In the genomic region with DNA sequence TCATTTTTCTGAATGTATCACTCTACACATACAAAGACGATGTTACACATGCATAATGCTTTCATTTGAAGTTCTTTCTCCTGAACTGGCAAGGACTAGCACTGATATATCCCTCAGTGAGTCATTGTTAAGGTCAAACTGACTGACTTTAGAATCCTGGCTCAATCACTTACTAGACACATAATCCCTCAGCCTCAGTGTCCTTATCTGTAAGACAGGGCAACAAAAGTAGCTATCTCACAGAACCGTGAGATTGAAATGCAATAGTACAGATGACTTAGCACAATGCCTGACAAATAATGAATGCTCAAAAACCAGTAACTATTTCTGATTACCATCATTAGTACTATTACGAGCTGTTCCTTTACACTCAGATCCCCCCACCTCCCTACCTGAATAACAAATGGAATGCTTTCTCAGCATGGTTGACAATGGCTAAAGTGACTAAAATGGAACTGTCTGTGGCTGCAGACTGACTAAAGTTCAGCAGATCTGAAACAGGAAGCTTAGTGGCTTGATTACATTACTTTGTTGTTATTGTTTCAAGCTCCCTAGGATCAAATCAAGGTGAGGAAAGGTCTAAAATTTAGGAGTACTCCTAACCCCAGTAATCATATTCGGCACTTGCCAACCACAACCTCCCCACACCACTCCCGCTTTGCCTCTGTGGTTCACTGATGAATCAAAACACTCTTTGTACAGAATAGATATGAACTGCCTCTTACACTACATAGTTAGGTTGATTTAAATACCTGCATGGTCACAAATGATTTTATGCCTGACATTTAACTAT, we compare ENCODE assay signal across 8 cellular contexts.
DNase-seq lines count a peak whose midpoint lies in the region; ATAC-seq lines count a peak whose summit lies in the region.

No MANE protein-coding gene starts in this region.

- in situ Hi-C loops in ACHN (cut with HindIII; ENCODE audit: low pct_ligation_motif_present, low pct_unique_long_range_greater_than_20kb, low sequenced_read_pairs) = no loop called here

- H3K4me1 ChIP-seq in adipocyte (ENCODE audit: control insufficient read depth, insufficient read depth, low read length) = peaks cover 11% of the 10 kb centered on the region

- H3K36me3 ChIP-seq in adipocyte (ENCODE audit: control insufficient read depth, insufficient read depth, low read length, severe bottlenecking) = peaks cover 6% of the 10 kb centered on the region

- no peak overlapping the region for H3K9ac ChIP-seq in adipocyte (ENCODE audit: low read length)

- no peak overlapping the region for H3K4me3 ChIP-seq in adipocyte (ENCODE audit: low read length)

- ATAC-seq in GM19043 (IDR thresholded peaks at IDR 0.05; ENCODE audit: low read depth, unreplicated experiment) (peak; percentile 78), HG03108 (IDR thresholded peaks at IDR 0.05; ENCODE audit: unreplicated experiment) (peak; percentile 70)

- DNase-seq in ACHN = peak; percentile 44
- peak; percentile 46 for DNase-seq in adipocyte (ENCODE audit: low read depth)
- DNase-seq in stimulated activated CD4-positive, alpha-beta T cell treated with anti-CD3 and anti-CD28 coated beads, Interleukin-1b, Interleukin-23, amount 100 ng/mL, for 48 hours = peak; percentile 43
- DNase-seq in OCI-M2 (lab: John Stamatoyannopoulos, UW; ENCODE audit: unreplicated experiment) = no peak
- no peak for DNase-seq in foreskin melanocyte
- DNase-seq in DMS79 treated with DMSO at 0.1 percent for 48 hours (lab: John Stamatoyannopoulos, UW) = no peak

- no peaks in the 10 kb centered on the region for H3K9me3 ChIP-seq in adipocyte (ENCODE audit: control insufficient read depth, low read length)

- H3K27me3 ChIP-seq in adipocyte (replicated peaks; ENCODE audit: control insufficient read depth, insufficient read depth, low read length) = no peaks in the 10 kb centered on the region

Comparison
In these comparisons a context has a peak if more than half of its experiments do, and no peak if none do; other contexts are left out.
1. DNase-seq: peak in ACHN (single experiment), adipocyte (single experiment) and stimulated activated CD4-positive, alpha-beta T cell treated with anti-CD3 and anti-CD28 coated beads, Interleukin-1b, Interleukin-23, amount 100 ng/mL, for 48 hours (single experiment); none in OCI-M2 (single experiment), foreskin melanocyte (single experiment) and DMS79 treated with DMSO at 0.1 percent for 48 hours (single experiment).